In the genomic region with DNA sequence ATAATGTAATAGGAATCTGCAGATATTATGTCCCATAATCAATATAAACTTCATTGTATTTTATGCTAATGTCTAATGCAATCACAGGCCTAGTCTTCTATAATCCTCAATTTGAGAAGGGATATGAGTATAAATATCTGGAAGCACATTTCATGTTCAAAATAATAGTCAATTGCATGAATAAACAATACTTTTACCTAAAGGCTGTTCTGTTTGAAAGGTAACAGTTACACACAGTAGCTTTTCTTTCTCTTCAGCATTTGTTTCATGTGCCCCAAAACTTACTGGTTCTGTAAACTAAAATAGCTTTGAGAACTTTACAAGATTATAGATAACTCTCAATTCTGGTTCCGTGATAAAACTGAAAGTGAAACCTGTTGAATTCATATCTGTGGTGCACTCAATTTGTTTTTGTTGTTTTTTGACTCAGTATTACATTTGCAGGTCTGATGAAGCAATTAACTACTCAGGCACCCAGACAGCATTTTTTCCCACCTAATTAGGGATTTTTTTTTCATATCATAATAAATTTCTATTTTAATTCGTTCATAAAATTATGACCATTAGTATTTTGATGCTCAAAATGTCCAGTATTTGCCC, we compare ENCODE assay signal across 8 cellular contexts.
DNase-seq lines count a peak whose midpoint lies in the region; ATAC-seq and TF ChIP-seq lines count a peak whose summit lies in the region.

No MANE protein-coding gene starts in this region.

- no peak for TF ChIP-seq CTCF in CD4-positive, alpha-beta T cell (IDR thresholded peaks at IDR 0.05)

- POLR2A ChIA-PET in CD4-positive, alpha-beta T cell (lab: Charles Lee): no interaction called here

- no peak for DNase-seq in CD4-positive, alpha-beta T cell
- DNase-seq in stromal cell of bone marrow (ENCODE audit: low read depth) (peak; percentile 3), NCI-H187 (lab: John Stamatoyannopoulos, UW) (no peak), NCI-H2196 (lab: John Stamatoyannopoulos, UW; ENCODE audit: unreplicated experiment) (no peak)
- DNase-seq in stimulated activated CD4-positive, alpha-beta T cell treated with anti-CD3 and anti-CD28 coated beads, Interleukin-15, amount 100 ng/mL, for 24 hours: no peak

- H3K9me3 Mint-ChIP-seq in CD4-positive, alpha-beta T cell: no peaks in the 10 kb centered on the region
- H3K9me3 Mint-ChIP-seq in dendritic cell treated with granulocyte-macrophage colony-stimulating factor and Interleukin-4, amounts not matched to agents 40 ng/mL and 50 ng/mL, for 4 days: peaks cover 4% of the 10 kb centered on the region

- no peaks in the 10 kb centered on the region for H3K36me3 Mint-ChIP-seq in CD4-positive, alpha-beta T cell (ENCODE audit: low read depth)
- H3K36me3 Mint-ChIP-seq in dendritic cell treated with granulocyte-macrophage colony-stimulating factor and Interleukin-4, amounts not matched to agents 40 ng/mL and 50 ng/mL, for 4 days (ENCODE audit: low read depth): no peaks in the 10 kb centered on the region

- H3K27ac Mint-ChIP-seq in CD4-positive, alpha-beta T cell: peak overlapping the region; percentile 76
- no peak overlapping the region for H3K27ac Mint-ChIP-seq in dendritic cell treated with granulocyte-macrophage colony-stimulating factor and Interleukin-4, amounts not matched to agents 40 ng/mL and 50 ng/mL, for 4 days

- H3K27me3 Mint-ChIP-seq in CD4-positive, alpha-beta T cell: no peaks in the 10 kb centered on the region
- H3K27me3 Mint-ChIP-seq in dendritic cell treated with granulocyte-macrophage colony-stimulating factor and Interleukin-4, amounts not matched to agents 40 ng/mL and 50 ng/mL, for 4 days: no peaks in the 10 kb centered on the region

- H3K27ac ChIP-seq in CD4-positive, alpha-beta T cell (ENCODE audit: low read depth, low read length): no peak overlapping the region
- H3K27ac ChIP-seq in KOPT-K1 (ENCODE audit: low read depth, low read length, poor library complexity, severe bottlenecking): peak overlapping the region; percentile 44

- CTCF ChIA-PET in CD4-positive, alpha-beta T cell (lab: Charles Lee): interaction anchor here (1.2 kb wide), 1 partner anchor 9 kb away, joined by 4 read pairs; no protein-coding TSS in a partner anchor

- H3K27me3 ChIP-seq in CD4-positive, alpha-beta T cell (ENCODE audit: control insufficient read depth, insufficient read depth, low read length): no peaks in the 10 kb centered on the region

- ATAC-seq in CD4-positive, alpha-beta T cell (ENCODE audit: poor library complexity): no peak
- ATAC-seq in GM21423 (IDR thresholded peaks at IDR 0.05; ENCODE audit: unreplicated experiment): peak; percentile 80

- intact Hi-C loops in CD4-positive, alpha-beta T cell (cut with DNase I, micrococcal nuclease): no loop called here
- intact Hi-C loops in dendritic cell treated with granulocyte-macrophage colony-stimulating factor and Interleukin-4, amounts not matched to agents 40 ng/mL and 50 ng/mL, for 4 days (cut with micrococcal nuclease): no loop called here

- H3K36me3 ChIP-seq in KOPT-K1 (ENCODE audit: insufficient read depth, low read length): no peaks in the 10 kb centered on the region

- H3K4me1 Mint-ChIP-seq in CD4-positive, alpha-beta T cell (ENCODE audit: low read depth): peaks cover 28% of the 10 kb centered on the region
- H3K4me1 Mint-ChIP-seq in dendritic cell treated with granulocyte-macrophage colony-stimulating factor and Interleukin-4, amounts not matched to agents 40 ng/mL and 50 ng/mL, for 4 days (ENCODE audit: low read depth): no peaks in the 10 kb centered on the region

- H3K4me3 Mint-ChIP-seq in CD4-positive, alpha-beta T cell: peak overlapping the region; percentile 86
- H3K4me3 Mint-ChIP-seq in dendritic cell treated with granulocyte-macrophage colony-stimulating factor and Interleukin-4, amounts not matched to agents 40 ng/mL and 50 ng/mL, for 4 days: peak overlapping the region; percentile 42

- no peaks in the 10 kb centered on the region for H3K9me3 ChIP-seq in CD4-positive, alpha-beta T cell (ENCODE audit: control insufficient read depth, low read length)
- no peaks in the 10 kb centered on the region for H3K9me3 ChIP-seq in KOPT-K1 (ENCODE audit: insufficient read depth, low read length, poor library complexity, severe bottlenecking)
